ENCODE assay signal across 19 cellular contexts in genomic region chr14:105519946-105520698, GRCh38. TPM values are rescaled to one million over a fixed set of nuclear protein-coding genes. Genes with fewer than 3 reads are reported as not detected.
A peak's percentile ranks its signal among the peaks of the same experiment; 100 is the strongest.
DNase-seq lines count a peak whose midpoint lies in the region; ATAC-seq and TF ChIP-seq lines count a peak whose summit lies in the region.
"Had no signal": no experiment of that assay in that cellular context is flagged by ENCODE, and none has a peak within 500 bp of the region (broad histone marks: within the 10 kb centered on the region; RNA-seq: fewer than 3 reads in every experiment).

No MANE protein-coding gene starts in this region.

- TF ChIP-seq CTCF in HEK293 (tag by site-specific recombination; IDR thresholded peaks at IDR 0.05) (no peak), chondrocyte (IDR thresholded peaks at IDR 0.05) (no peak)

- H3K79me2 ChIP-seq in trophoblast cell (ENCODE audit: control insufficient read depth, insufficient read depth, low read length, poor library complexity) = no peaks in the 10 kb centered on the region

- ATAC-seq in HG03571 (IDR thresholded peaks at IDR 0.05; ENCODE audit: unreplicated experiment) (no peak), HG02759 (IDR thresholded peaks at IDR 0.05; ENCODE audit: unreplicated experiment) (no peak)
- no peak for ATAC-seq in activated naive CD4-positive, alpha-beta T cell treated with anti-CD3 and anti-CD28 coated beads, Interleukin-2, amount 50 U/mL, for 72 hours
- ATAC-seq: HepG2 had no signal

- no peak overlapping the region for H2BK12ac ChIP-seq in trophoblast cell (ENCODE audit: low read length)

- H3K36me3 Mint-ChIP-seq in chondrocyte (ENCODE audit: low read depth) = peaks cover 2% of the 10 kb centered on the region
- no peaks in the 10 kb centered on the region for H3K36me3 Mint-ChIP-seq in activated naive CD4-positive, alpha-beta T cell treated with anti-CD3 and anti-CD28 coated beads, Interleukin-2, amount 50 U/mL, for 72 hours
- H3K36me3 Mint-ChIP-seq: CD4-positive, CD25-positive, alpha-beta regulatory T cell; CD8-positive, alpha-beta memory T cell; IgD-negative memory B cell had no signal

- H3K27ac ChIP-seq in HEK293 (ENCODE audit: extremely low read depth, low read depth, low read length) (no peak overlapping the region), trophoblast cell (ENCODE audit: low read depth, low read length) (no peak overlapping the region)
- H3K27ac ChIP-seq: BLaER1 treated with 17β-estradiol and CSF1 and Interleukin-3, amounts not matched to agents 10 nM and 100 nM; GM23248 had no signal

- H3K4me3 ChIP-seq in HEK293 (ENCODE audit: low read depth, low read length) (no peak overlapping the region), trophoblast cell (ENCODE audit: low read depth, low read length) (no peak overlapping the region)
- H3K4me3 ChIP-seq: BLaER1 treated with 17β-estradiol and CSF1 and Interleukin-3, amounts not matched to agents 10 nM and 100 nM; GM23248; HAP-1 had no signal

- no peak overlapping the region for H3K18ac ChIP-seq in trophoblast cell (ENCODE audit: low read length)

- no peak overlapping the region for H2BK5ac ChIP-seq in trophoblast cell (ENCODE audit: low read depth, low read length, poor library complexity)

- H3K9me3 ChIP-seq in HEK293 (ENCODE audit: control insufficient read depth, insufficient read depth, low read depth, low read length) (no peaks in the 10 kb centered on the region), trophoblast cell (ENCODE audit: insufficient read depth, low read depth, low read length) (peaks cover 9% of the 10 kb centered on the region)
- H3K9me3 ChIP-seq: Caco-2, HAP-1 had no signal

- no peaks in the 10 kb centered on the region for H3K4me1 Mint-ChIP-seq in chondrocyte (ENCODE audit: low read depth)
- H3K4me1 Mint-ChIP-seq: CD8-positive, alpha-beta memory T cell had no signal

- H3K9me3 Mint-ChIP-seq in chondrocyte (ENCODE audit: low read depth) = peaks cover 9% of the 10 kb centered on the region
- H3K9me3 Mint-ChIP-seq in activated naive CD4-positive, alpha-beta T cell treated with anti-CD3 and anti-CD28 coated beads, Interleukin-2, amount 50 U/mL, for 72 hours = no peaks in the 10 kb centered on the region
- H3K9me3 Mint-ChIP-seq: HFFc6 had no signal

- no peaks in the 10 kb centered on the region for H3K36me3 ChIP-seq in HEK293 (ENCODE audit: control insufficient read depth in 2 of 2, insufficient read depth in 1 of 2, low read length in 2 of 2)
- H3K36me3 ChIP-seq in trophoblast cell (ENCODE audit: control insufficient read depth in 1 of 2, insufficient read depth in 2 of 2, low read length in 2 of 2) = no peaks in the 10 kb centered on the region
- H3K36me3 ChIP-seq: BLaER1 treated with 17β-estradiol and CSF1 and Interleukin-3, amounts not matched to agents 10 nM and 100 nM; HAP-1 had no signal

- no CpG with 5 or more reads among the region's 14 CpGs for WGBS in trophoblast cell (ENCODE audit: extremely low coverage, insufficient coverage, insufficient read length)

- CTCF ChIA-PET in HEK293 (lab: Yijun Ruan, JAX) = no interaction called here

- no peak overlapping the region for H2BK120ac ChIP-seq in trophoblast cell (ENCODE audit: insufficient read depth, low read length, poor library complexity)

- H3K14ac ChIP-seq in trophoblast cell (ENCODE audit: low read length) = no peak overlapping the region

- no peaks in the 10 kb centered on the region for H3K4me1 ChIP-seq in HEK293 (ENCODE audit: control insufficient read depth, insufficient read depth, low read length)
- no peaks in the 10 kb centered on the region for H3K4me1 ChIP-seq in trophoblast cell (ENCODE audit: control insufficient read depth in 1 of 2, insufficient read depth in 2 of 2, low read length in 2 of 2)
- H3K4me1 ChIP-seq: Caco-2, HAP-1 had no signal

- no peak overlapping the region for H4K12ac ChIP-seq in trophoblast cell (ENCODE audit: low read depth, low read length)

- POLR2A ChIA-PET in HEK293 (lab: Yijun Ruan, JAX) = no interaction called here

- H3K9ac ChIP-seq in trophoblast cell (ENCODE audit: low read length) = no peak overlapping the region
- H3K9ac ChIP-seq: BLaER1 treated with 17β-estradiol and CSF1 and Interleukin-3, amounts not matched to agents 10 nM and 100 nM; GM23248 had no signal

- no peak overlapping the region for H2AFZ ChIP-seq in trophoblast cell (ENCODE audit: insufficient read depth, low read length, poor library complexity)
- H2AFZ ChIP-seq: GM23248 had no signal

- DNase-seq in NAMALWA (ENCODE audit: low spot score) = peak; percentile 36
- DNase-seq in chondrocyte (ENCODE audit: low spot score) = peak; percentile 19
- peak; percentile 64 to 78 for DNase-seq in trophoblast cell
- DNase-seq in activated naive CD4-positive, alpha-beta T cell treated with anti-CD3 and anti-CD28 coated beads, Interleukin-2, amount 50 U/mL, for 72 hours (ENCODE audit: low spot score in 2 of 2) = no peak
- DNase-seq: Caco-2; CD4-positive, CD25-positive, alpha-beta regulatory T cell; GM23248; HFFc6 had no signal

- no peaks in the 10 kb centered on the region for H3K27me3 ChIP-seq in trophoblast cell (ENCODE audit: insufficient read depth, low read length)
- H3K27me3 ChIP-seq: BLaER1 treated with 17β-estradiol and CSF1 and Interleukin-3, amounts not matched to agents 10 nM and 100 nM had no signal

- H3K4ac ChIP-seq in trophoblast cell (ENCODE audit: low read depth, low read length) = no peak overlapping the region

- no peak overlapping the region for H3K4me3 Mint-ChIP-seq in chondrocyte (ENCODE audit: unreplicated experiment)
- H3K4me3 Mint-ChIP-seq: B cell; CD4-positive, CD25-positive, alpha-beta regulatory T cell; HFFc6; IgD-negative memory B cell had no signal

- peaks cover 12% of the 10 kb centered on the region for H3K27me3 Mint-ChIP-seq in chondrocyte (ENCODE audit: low read depth)

- H4K91ac ChIP-seq in trophoblast cell (ENCODE audit: low read depth, low read length) = no peak overlapping the region

- no peak overlapping the region for H3K27ac Mint-ChIP-seq in chondrocyte (ENCODE audit: unreplicated experiment)
- H3K27ac Mint-ChIP-seq in activated naive CD4-positive, alpha-beta T cell treated with anti-CD3 and anti-CD28 coated beads, Interleukin-2, amount 50 U/mL, for 72 hours = no peak overlapping the region
- H3K27ac Mint-ChIP-seq: B cell; CD4-positive, CD25-positive, alpha-beta regulatory T cell; CD8-positive, alpha-beta memory T cell; HFFc6; IgD-negative memory B cell had no signal

- no peak overlapping the region for H2AK5ac ChIP-seq in trophoblast cell (ENCODE audit: low read length)

- H4K8ac ChIP-seq in trophoblast cell (ENCODE audit: low read depth, low read length) = no peak overlapping the region

- no peaks in the 10 kb centered on the region for H3K79me1 ChIP-seq in trophoblast cell (ENCODE audit: low read length)

- no peak overlapping the region for H3K4me2 ChIP-seq in trophoblast cell (ENCODE audit: low read length)
- H3K4me2 ChIP-seq: BLaER1 treated with 17β-estradiol and CSF1 and Interleukin-3, amounts not matched to agents 10 nM and 100 nM had no signal

- H3K23ac ChIP-seq in trophoblast cell (ENCODE audit: low read length) = no peak overlapping the region

TF ChIP-seq in HEK293, 187 proteins besides CTCF, POLR2A, EP300 and RAD21:
- peak; percentile 73 for TF ChIP-seq ZNF146 (tag by site-specific recombination; IDR thresholded peaks at IDR 0.05)
- peak; percentile 61 for TF ChIP-seq ZBTB44 (tag by site-specific recombination; IDR thresholded peaks at IDR 0.05)
- no peak for TF ChIP-seq ZNF18 (tag by site-specific recombination; IDR thresholded peaks at IDR 0.05)
TF ChIP-seq in HEK293: peak in this region for 2.

RNA-seq across cellular contexts. Expression of gene TMEM121, which starts 6.3 kb away (rescaled TPM):
- total RNA-seq in chondrocyte = 4.4 to 8.9 TPM (median 6.0 TPM) in 3 replicates
- polyA plus RNA-seq in trophoblast cell (2013) = 0.12 TPM in 2 replicates
- 10 to 100 TPM in 1 of 2 donors, 1 to 10 TPM in 1; 2.2 to 10.2 TPM for total RNA-seq in activated naive CD4-positive, alpha-beta T cell treated with anti-CD3 and anti-CD28 coated beads, Interleukin-2, amount 50 U/mL, for 72 hours
- total RNA-seq: Caco-2 had no signal

RNA-seq across cellular contexts. Expression of gene TEDC1, which starts 29.1 kb away (rescaled TPM):
- 12.9 to 15.5 TPM (median 14.3 TPM) in 3 replicates for total RNA-seq in chondrocyte
- 8.8 and 8.9 TPM in 2 replicates for polyA plus RNA-seq in trophoblast cell (2013)
- 10 to 100 TPM; 32.6 to 34.1 TPM for total RNA-seq in activated naive CD4-positive, alpha-beta T cell treated with anti-CD3 and anti-CD28 coated beads, Interleukin-2, amount 50 U/mL, for 72 hours

RNA-seq across cellular contexts. Expression of gene CRIP1, which starts 33.4 kb away (rescaled TPM):
- total RNA-seq in chondrocyte = 38.7 to 181 TPM (median 174 TPM) in 3 replicates
- polyA plus RNA-seq in trophoblast cell (2013) = 44.7 and 45.0 TPM in 2 replicates
- 100 to 1,000 TPM; 200 to 214 TPM for total RNA-seq in activated naive CD4-positive, alpha-beta T cell treated with anti-CD3 and anti-CD28 coated beads, Interleukin-2, amount 50 U/mL, for 72 hours
- total RNA-seq: A172, H4 had no signal

RNA-seq across cellular contexts. Expression of gene CRIP2, which starts 45.5 kb away (rescaled TPM):
- total RNA-seq in chondrocyte = 166 to 264 TPM (median 247 TPM) in 3 replicates
- polyA plus RNA-seq in trophoblast cell (2013) = 85.1 and 90.0 TPM in 2 replicates
- under 1 TPM; 0.27 to 0.34 TPM for total RNA-seq in activated naive CD4-positive, alpha-beta T cell treated with anti-CD3 and anti-CD28 coated beads, Interleukin-2, amount 50 U/mL, for 72 hours

Comparison
In these comparisons a context has a peak if more than half of its experiments do, and no peak if none do; other contexts are left out.
1. DNase-seq: peak in NAMALWA (single experiment), chondrocyte (single experiment) and trophoblast cell (2 of 2); none in activated naive CD4-positive, alpha-beta T cell treated with anti-CD3 and anti-CD28 coated beads, Interleukin-2, amount 50 U/mL, for 72 hours (0 of 2).